Comparison of ENCODE assay signal across 8 cellular contexts in the genomic region with DNA sequence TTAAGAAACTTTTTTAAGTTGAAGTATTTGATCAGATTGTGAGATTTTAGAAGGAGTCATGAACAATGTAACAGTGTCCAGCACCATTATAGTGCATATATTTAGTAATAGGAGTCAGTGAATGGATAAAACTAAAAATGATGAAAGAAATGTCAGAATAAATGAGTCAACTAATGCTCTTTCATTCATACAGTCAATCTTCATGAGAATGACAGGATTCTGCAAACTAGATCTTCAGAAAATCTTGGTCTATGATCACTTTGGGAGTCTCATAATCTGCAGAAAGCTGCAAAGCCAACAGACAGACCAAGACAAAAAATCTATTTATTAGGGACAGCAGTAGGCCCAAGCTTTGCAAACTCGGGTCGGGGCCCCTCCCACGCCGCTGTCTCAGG. TPM values are rescaled to one million over a fixed set of nuclear protein-coding genes. Genes with fewer than 3 reads are reported as not detected.
DNase-seq lines count a peak whose midpoint lies in the region; ATAC-seq, FAIRE-seq and TF ChIP-seq lines count a peak whose summit lies in the region.

No MANE protein-coding gene starts in this region.

- TF ChIP-seq POLR2A in GM12892 (IDR thresholded peaks at IDR 0.05; ENCODE audit: low read depth, low read length) (no peak), sigmoid colon (IDR thresholded peaks at IDR 0.05) (no peak)

- TF ChIP-seq CTCF in activated B cell treated with CpG ODN at 0.5 μM for 24 hours (IDR thresholded peaks at IDR 0.05) (no peak), sigmoid colon (IDR thresholded peaks at IDR 0.05) (no peak)

- H3K4me1 ChIP-seq in sigmoid colon: peaks cover 0 to 7% (median 5%) of the 10 kb centered on the region in 4 donors

- H3K4me3 ChIP-seq in sigmoid colon: peak overlapping the region; percentile 55 to 73 (median 68)

- peak; percentile 38 for FAIRE-seq in GM12892 (lab: Jason Lieb, UNC)

- CTCF ChIA-PET in activated B cell treated with CpG ODN at 0.5 μM for 24 hours (lab: Charles Lee): interaction anchor here (1.0 to 3.5 kb wide), 12 partner anchors 9 to 228 kb away, joined by 3 to 16 read pairs (median 7); a partner anchor contains a TSS

- intact Hi-C loops in activated B cell treated with CpG ODN at 0.5 μM for 24 hours (cut with micrococcal nuclease) (loop anchor here (1.0 to 5.0 kb wide), 2 partner anchors 16 to 230 kb away; no protein-coding TSS in a partner anchor), sigmoid colon (cut with DNase I) (no loop called here)

- no peak for ATAC-seq in activated B cell treated with CpG ODN at 0.5 μM for 24 hours (ENCODE audit: low read depth)
- no peak for ATAC-seq in HG03175 (IDR thresholded peaks at IDR 0.05; ENCODE audit: unreplicated experiment)
- no peak for ATAC-seq in GM18517 (IDR thresholded peaks at IDR 0.05; ENCODE audit: unreplicated experiment)
- no peak for ATAC-seq in HG03039 (IDR thresholded peaks at IDR 0.05; ENCODE audit: unreplicated experiment)

- H3K27ac Mint-ChIP-seq in activated B cell treated with CpG ODN at 0.5 μM for 24 hours: peak overlapping the region; percentile 95

- H3K36me3 Mint-ChIP-seq in activated B cell treated with CpG ODN at 0.5 μM for 24 hours (ENCODE audit: low read depth): peaks cover 3% of the 10 kb centered on the region

- no peaks in the 10 kb centered on the region for H3K27me3 ChIP-seq in sigmoid colon

- 4 to 5% methylated on average over 4 of the region's 4 CpGs for WGBS in sigmoid colon, 2 donors

- POLR2A ChIA-PET in activated B cell treated with CpG ODN at 0.5 μM for 24 hours (lab: Charles Lee): interaction anchor here (0.6 to 3.7 kb wide), 9 partner anchors 8 to 1613 kb away, joined by 3 to 38 read pairs (median 3); a partner anchor contains a TSS

- no peak for TF ChIP-seq EP300 in sigmoid colon (IDR thresholded peaks at IDR 0.05)

- DNase-seq in GM12892 (ENCODE audit: insufficient read length): no peak
- DNase-seq in activated B cell treated with CpG ODN at 0.5 μM for 24 hours: no peak
- DNase-seq in germinal center (ENCODE audit: low spot score): peak; percentile 1
- no peak for DNase-seq in sigmoid colon
- DNase-seq in NCI-H1930 (lab: John Stamatoyannopoulos, UW): no peak

- H3K4me1 Mint-ChIP-seq in activated B cell treated with CpG ODN at 0.5 μM for 24 hours: peaks cover 17% of the 10 kb centered on the region

- H3K27ac ChIP-seq in sigmoid colon: peak overlapping the region; percentile 90 to 95 (median 94)

- no peaks in the 10 kb centered on the region for H3K36me3 ChIP-seq in sigmoid colon

- H3K9me3 Mint-ChIP-seq in activated B cell treated with CpG ODN at 0.5 μM for 24 hours: no peaks in the 10 kb centered on the region

- H3K9me3 ChIP-seq in sigmoid colon: no peaks in the 10 kb centered on the region

- no peaks in the 10 kb centered on the region for H3K27me3 Mint-ChIP-seq in activated B cell treated with CpG ODN at 0.5 μM for 24 hours

- H3K4me3 Mint-ChIP-seq in activated B cell treated with CpG ODN at 0.5 μM for 24 hours: peak overlapping the region; percentile 92

RNA-seq across cellular contexts. Expression of a gene that starts 0.7 kb away (rescaled TPM):
- polyA plus RNA-seq in GM12892 (2012; ENCODE audit: missing spikeins): 4.7 TPM
- total RNA-seq in activated B cell treated with CpG ODN at 0.5 μM for 24 hours (4.9 and 5.7 TPM in 2 replicates), sigmoid colon (10 to 100 TPM in 1 of 4 donors, 1 to 10 TPM in 3; 3.9 to 13.6 (median 8.4) TPM)
- polyA plus RNA-seq in sigmoid colon: 10 to 100 TPM in 2 of 3 donors, 1 to 10 TPM in 1; 8.6 to 19.2 (median 17.3) TPM

RNA-seq across cellular contexts. Expression of a gene that starts 4.2 kb away (rescaled TPM):
- 0.06 TPM for polyA plus RNA-seq in GM12892 (2012; ENCODE audit: missing spikeins)
- total RNA-seq in activated B cell treated with CpG ODN at 0.5 μM for 24 hours (0.07 and 0.31 TPM in 2 replicates), sigmoid colon (under 1 TPM in 2 of 4 donors, not detected in 2; 0.16 to 0.36 TPM)
- polyA plus RNA-seq in sigmoid colon: 1 to 10 TPM in 1 of 3 donors, not detected in 2; 1.2 TPM
